ENCODE assay signal across 8 cellular contexts in the genomic region with DNA sequence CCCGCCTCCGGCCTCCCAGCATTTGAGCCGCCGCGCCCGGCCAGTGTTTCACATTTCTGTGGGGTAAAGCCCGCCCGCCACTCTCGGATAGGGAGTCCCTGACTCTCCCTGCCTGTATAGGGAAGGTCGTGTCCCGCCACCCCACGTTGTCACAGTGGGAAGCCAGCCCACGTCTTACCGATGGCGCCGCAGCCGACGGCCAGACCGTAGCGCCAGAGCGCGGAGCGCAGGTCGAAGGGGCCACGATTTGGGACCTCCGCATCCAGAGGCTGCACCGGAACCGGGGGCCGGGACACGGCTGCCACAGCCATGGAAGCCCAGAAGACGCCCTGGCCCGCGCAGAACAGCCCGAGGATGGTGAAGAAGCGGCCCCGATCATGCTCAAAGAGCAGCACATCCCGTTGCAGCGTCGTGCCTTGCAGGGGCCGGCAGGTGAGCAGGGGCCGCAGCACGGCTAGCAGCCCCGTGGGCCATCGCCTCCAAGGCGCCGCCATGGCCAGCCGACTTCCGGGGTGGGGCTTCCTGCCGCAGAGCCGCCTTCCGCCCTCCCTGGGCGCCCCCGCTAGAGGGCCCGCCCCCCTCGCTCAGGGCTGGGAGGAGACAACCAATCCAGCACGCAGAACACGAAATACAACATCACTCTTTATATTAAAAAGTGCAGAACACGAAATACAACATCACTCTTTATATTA. TPM values are rescaled to one million over a fixed set of nuclear protein-coding genes. Genes with fewer than 3 reads are reported as not detected.
DNase-seq lines count a peak whose midpoint lies in the region; ATAC-seq and TF ChIP-seq lines count a peak whose summit lies in the region.

TSS of gene TMEM223 (minus strand) at position 506 of the 692 bp plus-strand sequence. CDS start at position 494, 12 bp downstream.

- RAD21 ChIA-PET in HCT116 (lab: Charles Lee; ENCODE audit: low non-redundant PET in 1 of 2, low total read pairs in 2 of 2, uncharacterized antibody in 2 of 2, unreplicated experiment in 2 of 2), result no interaction called here

- H3K27me3 ChIP-seq in HCT116 (ENCODE audit: insufficient read depth, low read length), result no peaks in the 10 kb centered on the region

- H4K20me1 ChIP-seq in HCT116 (ENCODE audit: insufficient read depth), result no peaks in the 10 kb centered on the region

- POLR2A ChIA-PET in HCT116 (lab: Charles Lee), result interaction anchor here (0.6 to 6.1 kb wide), 5 partner anchors 40 to 64 kb away, joined by 3 to 82 read pairs (median 3); partner anchors contain the start of genes STX5 and WDR74

- TF ChIP-seq POLR2A in HCT116 (IDR thresholded peaks at IDR 0.05; ENCODE audit: borderline replicate concordance, extremely low read depth, insufficient read depth, insufficient read length), result peak; percentile 78
- TF ChIP-seq POLR2A in NB4 (IDR thresholded peaks at IDR 0.05; ENCODE audit: extremely low read depth, insufficient read length), result peak; percentile 98

- peaks cover 25 to 56% of the 10 kb centered on the region in 2 experiments for H3K36me3 ChIP-seq in HCT116 (ENCODE audit: control insufficient read depth in 1 of 2, insufficient read depth in 2 of 2, low read length in 2 of 2)

- TF ChIP-seq CTCF in HCT116 (IDR thresholded peaks at IDR 0.05 in 2 of 3, conservative IDR thresholded peaks at IDR 0.05 in 1 of 3; ENCODE audit: borderline replicate concordance in 1 of 3, insufficient read depth in 1 of 3, low read depth in 2 of 3, low read length in 2 of 3) (no peak), NB4 (IDR thresholded peaks at IDR 0.05; ENCODE audit: low read depth, low read length) (no peak), type B pancreatic cell (conservative IDR thresholded peaks at IDR 0.05) (no peak)

- no peaks in the 10 kb centered on the region for H3K9me3 Mint-ChIP-seq in type B pancreatic cell

- peak within 1 kb of the TSS; percentile 97 for H3K27ac Mint-ChIP-seq in type B pancreatic cell

- peak within 1 kb of the TSS; percentile 87 to 94 for H3K4me3 ChIP-seq in HCT116 (replicated peaks in 1 of 2; ENCODE audit: low read depth in 1 of 2, low read length in 2 of 2)
- peak within 1 kb of the TSS; percentile 82 for H3K4me3 ChIP-seq in NB4 (ENCODE audit: low read depth, low read length)

- peaks cover 45% of the 10 kb centered on the region for H3K79me2 ChIP-seq in HCT116 (ENCODE audit: insufficient read depth, low read length)

- no peak within 1 kb of the TSS for H2AFZ ChIP-seq in HCT116 (ENCODE audit: low read depth, low read length, poor library complexity, severe bottlenecking)

- peak within 1 kb of the TSS; percentile 90 for H3K9ac ChIP-seq in HCT116 (ENCODE audit: low read length)

- DNase-seq in GDM1 (lab: John Stamatoyannopoulos, UW) (peak; percentile 74), HCT116 (ENCODE audit: low read depth, low spot score) (peak; percentile 47), NB4 (ENCODE audit: low read depth) (peak; percentile 91), SW480 (ENCODE audit: low spot score) (peak; percentile 80), cardiac septum (ENCODE audit: low spot score) (peak; percentile 95), posterior cingulate gyrus (peak; percentile 83 to 99 (median 92)), type B pancreatic cell (ENCODE audit: extremely low spot score, unreplicated experiment) (peak; percentile 88)
- peak; percentile 81 for DNase-seq in activated naive CD8-positive, alpha-beta T cell treated with anti-CD3 and anti-CD28 coated beads, Interleukin-2, amount 50 U/mL, for 16 hours (ENCODE audit: low read depth, low spot score)

- peaks cover 31% of the 10 kb centered on the region for H3K36me3 Mint-ChIP-seq in type B pancreatic cell

- H3K4me1 ChIP-seq in HCT116 (ENCODE audit: control insufficient read depth in 1 of 2, insufficient read depth in 2 of 2, low read length in 2 of 2), result peaks cover 21 to 38% of the 10 kb centered on the region in 2 experiments; a peak in 3 of 4 replicates

- TF ChIP-seq RAD21 in HCT116 (IDR thresholded peaks at IDR 0.05; ENCODE audit: low read depth), result no peak

- peak within 1 kb of the TSS; percentile 95 for H3K4me3 Mint-ChIP-seq in type B pancreatic cell

- no peaks in the 10 kb centered on the region for H3K9me3 ChIP-seq in HCT116 (ENCODE audit: control insufficient read depth in 1 of 2, insufficient read depth in 1 of 2, low read depth in 1 of 2, low read length in 2 of 2)

- intact Hi-C loops in HCT116 (cut with micrococcal nuclease), result no loop called here
- intact Hi-C loops in cardiac septum (cut with DNase I), result loop anchor here (1.0 kb wide), 1 partner anchor 14 kb away; the partner anchor contains the start of gene NXF1
- intact Hi-C loops in posterior cingulate gyrus (cut with DNase I), result loop anchor here (5.0 kb wide), 1 partner anchor 41 kb away; the partner anchor contains the start of genes STX5 and TEX54

- no peaks in the 10 kb centered on the region for H3K9me2 ChIP-seq in HCT116 (ENCODE audit: insufficient read depth)

- CTCF ChIA-PET in HCT116 (lab: Charles Lee), result no interaction called here

- ATAC-seq in HCT116, result peak; percentile 76

- peak within 1 kb of the TSS; percentile 91 for H3K4me2 ChIP-seq in HCT116 (ENCODE audit: low read length)

- no peaks in the 10 kb centered on the region for H3K27me3 Mint-ChIP-seq in type B pancreatic cell

- H3K4me1 Mint-ChIP-seq in type B pancreatic cell (ENCODE audit: unreplicated experiment), result peaks cover 27% of the 10 kb centered on the region

- peak within 1 kb of the TSS; percentile 98 for H3K27ac ChIP-seq in HCT116 (ENCODE audit: low read depth, low read length)

- BruUV-seq in HCT116 (replicated peaks; lab: Mats Ljungman, UMichigan), result no TSS peak

TF ChIP-seq in HCT116, 20 proteins besides CTCF, POLR2A, EP300 and RAD21 (continues in another document):
- TF ChIP-seq FOSL1 (IDR thresholded peaks at IDR 0.05; ENCODE audit: low read depth) (no peak), POLR2AphosphoS5 (IDR thresholded peaks at IDR 0.05; ENCODE audit: low read depth, low read length) (peak; percentile 97), YY1 (IDR thresholded peaks at IDR 0.05; ENCODE audit: extremely low read depth, insufficient replicate concordance, low read depth, low read length) (peak; percentile 90), MAX (IDR thresholded peaks at IDR 0.05) (no peak), ZFX (IDR thresholded peaks at IDR 0.05) (peak; percentile 69; the same call in 1 of the 2 replicates), JUND (IDR thresholded peaks at IDR 0.05) (no peak), CBX3 (IDR thresholded peaks at IDR 0.05; ENCODE audit: low read depth) (no peak), EZH2phosphoT487 (IDR thresholded peaks at IDR 0.05; ENCODE audit: borderline replicate concordance) (no peak), REST (IDR thresholded peaks at IDR 0.05; ENCODE audit: low read depth) (no peak), EZH2 (IDR thresholded peaks at IDR 0.05) (no peak), CEBPB (IDR thresholded peaks at IDR 0.05; ENCODE audit: low read depth) (no peak), SP1 (IDR thresholded peaks at IDR 0.05; ENCODE audit: low read depth) (no peak), SIN3A (IDR thresholded peaks at IDR 0.05; ENCODE audit: low read depth) (no peak)
- TF ChIP-seq, protein P1, sequence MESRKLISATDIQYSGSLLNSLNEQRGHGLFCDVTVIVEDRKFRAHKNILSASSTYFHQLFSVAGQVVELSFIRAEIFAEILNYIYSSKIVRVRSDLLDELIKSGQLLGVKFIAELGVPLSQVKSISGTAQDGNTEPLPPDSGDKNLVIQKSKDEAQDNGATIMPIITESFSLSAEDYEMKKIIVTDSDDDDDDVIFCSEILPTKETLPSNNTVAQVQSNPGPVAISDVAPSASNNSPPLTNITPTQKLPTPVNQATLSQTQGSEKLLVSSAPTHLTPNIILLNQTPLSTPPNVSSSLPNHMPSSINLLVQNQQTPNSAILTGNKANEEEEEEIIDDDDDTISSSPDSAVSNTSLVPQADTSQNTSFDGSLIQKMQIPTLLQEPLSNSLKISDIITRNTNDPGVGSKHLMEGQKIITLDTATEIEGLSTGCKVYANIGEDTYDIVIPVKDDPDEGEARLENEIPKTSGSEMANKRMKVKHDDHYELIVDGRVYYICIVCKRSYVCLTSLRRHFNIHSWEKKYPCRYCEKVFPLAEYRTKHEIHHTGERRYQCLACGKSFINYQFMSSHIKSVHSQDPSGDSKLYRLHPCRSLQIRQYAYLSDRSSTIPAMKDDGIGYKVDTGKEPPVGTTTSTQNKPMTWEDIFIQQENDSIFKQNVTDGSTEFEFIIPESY (IDR thresholded peaks at IDR 0.05; ENCODE audit: extremely low read depth, insufficient replicate concordance, low read length), result no peak

RNA-seq across cellular contexts. Expression of gene TMEM223, which starts in this region (rescaled TPM):
- 18.4 TPM for total RNA-seq in HCT116 (2021; ENCODE audit: unreplicated experiment)
- 11.3 and 14.4 TPM in 2 replicates for polyA plus RNA-seq in HCT116 (2012)
- total RNA-seq in cardiac septum, result 17.7 TPM
- 21.9 and 23.3 TPM in 2 replicates for total RNA-seq in type B pancreatic cell (ENCODE audit: low replicate concordance)

Comparison
In these comparisons a context has a peak if more than half of its experiments do, and no peak if none do; other contexts are left out.
1. Peak in every context shown above with its lines: DNase-seq, ATAC-seq, H3K4me3 ChIP-seq and H3K27ac ChIP-seq.